In genomic region chr15:41661529-41662225, GRCh38 we compare ENCODE assay signal across 1 cellular context.
TF ChIP-seq lines count a peak whose summit lies in the region.

No MANE protein-coding gene starts in this region.

TF ChIP-seq in HepG2, 621 proteins besides CTCF, POLR2A, EP300 and RAD21 (continued from another document and continues in another):
- TF ChIP-seq ZIK1 (CRISPR knock-in tag; IDR thresholded peaks at IDR 0.05; ENCODE audit: borderline replicate concordance, low read depth): 0 out of 2 replicates have a peak, but pooled peaks have one; percentile 27
- no peak for TF ChIP-seq SATB2 (CRISPR knock-in tag; IDR thresholded peaks at IDR 0.05)
- TF ChIP-seq, protein P1, sequence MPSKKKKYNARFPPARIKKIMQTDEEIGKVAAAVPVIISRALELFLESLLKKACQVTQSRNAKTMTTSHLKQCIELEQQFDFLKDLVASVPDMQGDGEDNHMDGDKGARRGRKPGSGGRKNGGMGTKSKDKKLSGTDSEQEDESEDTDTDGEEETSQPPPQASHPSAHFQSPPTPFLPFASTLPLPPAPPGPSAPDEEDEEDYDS (CRISPR knock-in tag; IDR thresholded peaks at IDR 0.05): no peak
- TF ChIP-seq KAT7 (CRISPR knock-in tag; IDR thresholded peaks at IDR 0.05; ENCODE audit: borderline replicate concordance): no peak
- peak; percentile 73 for TF ChIP-seq ZNF772 (CRISPR knock-in tag; IDR thresholded peaks at IDR 0.05)
- peak; percentile 55; the same call in 1 of the 2 replicates for TF ChIP-seq ZBTB3 (CRISPR knock-in tag; IDR thresholded peaks at IDR 0.05; ENCODE audit: borderline replicate concordance, low read depth)
- peak; percentile 63; the same call in 1 of the 2 replicates for TF ChIP-seq ZNF230 (CRISPR knock-in tag; IDR thresholded peaks at IDR 0.05)
- TF ChIP-seq DNMT3B (CRISPR knock-in tag; conservative IDR thresholded peaks at IDR 0.05): no peak
- TF ChIP-seq, protein P2, sequence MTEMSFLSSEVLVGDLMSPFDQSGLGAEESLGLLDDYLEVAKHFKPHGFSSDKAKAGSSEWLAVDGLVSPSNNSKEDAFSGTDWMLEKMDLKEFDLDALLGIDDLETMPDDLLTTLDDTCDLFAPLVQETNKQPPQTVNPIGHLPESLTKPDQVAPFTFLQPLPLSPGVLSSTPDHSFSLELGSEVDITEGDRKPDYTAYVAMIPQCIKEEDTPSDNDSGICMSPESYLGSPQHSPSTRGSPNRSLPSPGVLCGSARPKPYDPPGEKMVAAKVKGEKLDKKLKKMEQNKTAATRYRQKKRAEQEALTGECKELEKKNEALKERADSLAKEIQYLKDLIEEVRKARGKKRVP (CRISPR knock-in tag; IDR thresholded peaks at IDR 0.05): peak in 1 of 2 experiments; percentile 57; a peak in 1 of 4 replicates
- TF ChIP-seq, protein P3, sequence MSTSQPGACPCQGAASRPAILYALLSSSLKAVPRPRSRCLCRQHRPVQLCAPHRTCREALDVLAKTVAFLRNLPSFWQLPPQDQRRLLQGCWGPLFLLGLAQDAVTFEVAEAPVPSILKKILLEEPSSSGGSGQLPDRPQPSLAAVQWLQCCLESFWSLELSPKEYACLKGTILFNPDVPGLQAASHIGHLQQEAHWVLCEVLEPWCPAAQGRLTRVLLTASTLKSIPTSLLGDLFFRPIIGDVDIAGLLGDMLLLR (CRISPR knock-in tag; IDR thresholded peaks at IDR 0.05): 0 out of 2 replicates have a peak, but pooled peaks have one; percentile 72
- TF ChIP-seq FOXK1 (CRISPR knock-in tag; IDR thresholded peaks at IDR 0.05; ENCODE audit: borderline replicate concordance, low read depth): peak; percentile 61; the same call in 1 of the 2 replicates
- TF ChIP-seq ZNF496 (CRISPR knock-in tag; IDR thresholded peaks at IDR 0.05; ENCODE audit: insufficient replicate concordance): no peak
- no peak for TF ChIP-seq YEATS4 (CRISPR knock-in tag; IDR thresholded peaks at IDR 0.05; ENCODE audit: borderline replicate concordance)
- peak; percentile 79; the same call in 1 of the 2 replicates for TF ChIP-seq TFDP1 (CRISPR knock-in tag; IDR thresholded peaks at IDR 0.05; ENCODE audit: borderline replicate concordance)
- 0 out of 2 replicates have a peak, but pooled peaks have one; percentile 56 for TF ChIP-seq ZNF580 (CRISPR knock-in tag; IDR thresholded peaks at IDR 0.05; ENCODE audit: borderline replicate concordance, low read depth)
- TF ChIP-seq, protein P4, sequence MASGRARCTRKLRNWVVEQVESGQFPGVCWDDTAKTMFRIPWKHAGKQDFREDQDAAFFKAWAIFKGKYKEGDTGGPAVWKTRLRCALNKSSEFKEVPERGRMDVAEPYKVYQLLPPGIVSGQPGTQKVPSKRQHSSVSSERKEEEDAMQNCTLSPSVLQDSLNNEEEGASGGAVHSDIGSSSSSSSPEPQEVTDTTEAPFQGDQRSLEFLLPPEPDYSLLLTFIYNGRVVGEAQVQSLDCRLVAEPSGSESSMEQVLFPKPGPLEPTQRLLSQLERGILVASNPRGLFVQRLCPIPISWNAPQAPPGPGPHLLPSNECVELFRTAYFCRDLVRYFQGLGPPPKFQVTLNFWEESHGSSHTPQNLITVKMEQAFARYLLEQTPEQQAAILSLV (CRISPR knock-in tag; IDR thresholded peaks at IDR 0.05; ENCODE audit: borderline replicate concordance): peak; percentile 50; the same call in 1 of the 2 replicates
- TF ChIP-seq, protein P5, sequence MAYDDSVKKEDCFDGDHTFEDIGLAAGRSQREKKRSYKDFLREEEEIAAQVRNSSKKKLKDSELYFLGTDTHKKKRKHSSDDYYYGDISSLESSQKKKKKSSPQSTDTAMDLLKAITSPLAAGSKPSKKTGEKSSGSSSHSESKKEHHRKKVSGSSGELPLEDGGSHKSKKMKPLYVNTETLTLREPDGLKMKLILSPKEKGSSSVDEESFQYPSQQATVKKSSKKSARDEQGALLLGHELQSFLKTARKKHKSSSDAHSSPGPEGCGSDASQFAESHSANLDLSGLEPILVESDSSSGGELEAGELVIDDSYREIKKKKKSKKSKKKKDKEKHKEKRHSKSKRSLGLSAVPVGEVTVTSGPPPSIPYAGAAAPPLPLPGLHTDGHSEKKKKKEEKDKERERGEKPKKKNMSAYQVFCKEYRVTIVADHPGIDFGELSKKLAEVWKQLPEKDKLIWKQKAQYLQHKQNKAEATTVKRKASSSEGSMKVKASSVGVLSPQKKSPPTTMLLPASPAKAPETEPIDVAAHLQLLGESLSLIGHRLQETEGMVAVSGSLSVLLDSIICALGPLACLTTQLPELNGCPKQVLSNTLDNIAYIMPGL (CRISPR knock-in tag; IDR thresholded peaks at IDR 0.05; ENCODE audit: borderline replicate concordance in 1 of 2, low read depth in 1 of 2): peak in 1 of 2 experiments; percentile 36; a peak in 1 of 4 replicates
- TF ChIP-seq HBP1 (CRISPR knock-in tag; IDR thresholded peaks at IDR 0.05; ENCODE audit: low read depth): no peak; the same call in 1 of the 2 replicates
- TF ChIP-seq, protein P6, sequence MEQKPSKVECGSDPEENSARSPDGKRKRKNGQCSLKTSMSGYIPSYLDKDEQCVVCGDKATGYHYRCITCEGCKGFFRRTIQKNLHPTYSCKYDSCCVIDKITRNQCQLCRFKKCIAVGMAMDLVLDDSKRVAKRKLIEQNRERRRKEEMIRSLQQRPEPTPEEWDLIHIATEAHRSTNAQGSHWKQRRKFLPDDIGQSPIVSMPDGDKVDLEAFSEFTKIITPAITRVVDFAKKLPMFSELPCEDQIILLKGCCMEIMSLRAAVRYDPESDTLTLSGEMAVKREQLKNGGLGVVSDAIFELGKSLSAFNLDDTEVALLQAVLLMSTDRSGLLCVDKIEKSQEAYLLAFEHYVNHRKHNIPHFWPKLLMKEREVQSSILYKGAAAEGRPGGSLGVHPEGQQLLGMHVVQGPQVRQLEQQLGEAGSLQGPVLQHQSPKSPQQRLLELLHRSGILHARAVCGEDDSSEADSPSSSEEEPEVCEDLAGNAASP (CRISPR knock-in tag; IDR thresholded peaks at IDR 0.05; ENCODE audit: borderline replicate concordance): 0 out of 2 replicates have a peak, but pooled peaks have one; percentile 4
- TF ChIP-seq USF2 (IDR thresholded peaks at IDR 0.05; ENCODE audit: low read depth, low read length): peak; percentile 93
- peak; percentile 96; the same call in 1 of the 2 replicates for TF ChIP-seq USF2 (CRISPR knock-in tag; IDR thresholded peaks at IDR 0.05; ENCODE audit: borderline replicate concordance)
- peak; percentile 35; the same call in 1 of the 2 replicates for TF ChIP-seq ARID5B (CRISPR knock-in tag; IDR thresholded peaks at IDR 0.05)
- TF ChIP-seq SAP130 (CRISPR knock-in tag; IDR thresholded peaks at IDR 0.05; ENCODE audit: low read depth): peak; percentile 99
- no peak for TF ChIP-seq PRMT3 (CRISPR knock-in tag; IDR thresholded peaks at IDR 0.05; ENCODE audit: borderline replicate concordance, low read depth)
- TF ChIP-seq, protein P7, sequence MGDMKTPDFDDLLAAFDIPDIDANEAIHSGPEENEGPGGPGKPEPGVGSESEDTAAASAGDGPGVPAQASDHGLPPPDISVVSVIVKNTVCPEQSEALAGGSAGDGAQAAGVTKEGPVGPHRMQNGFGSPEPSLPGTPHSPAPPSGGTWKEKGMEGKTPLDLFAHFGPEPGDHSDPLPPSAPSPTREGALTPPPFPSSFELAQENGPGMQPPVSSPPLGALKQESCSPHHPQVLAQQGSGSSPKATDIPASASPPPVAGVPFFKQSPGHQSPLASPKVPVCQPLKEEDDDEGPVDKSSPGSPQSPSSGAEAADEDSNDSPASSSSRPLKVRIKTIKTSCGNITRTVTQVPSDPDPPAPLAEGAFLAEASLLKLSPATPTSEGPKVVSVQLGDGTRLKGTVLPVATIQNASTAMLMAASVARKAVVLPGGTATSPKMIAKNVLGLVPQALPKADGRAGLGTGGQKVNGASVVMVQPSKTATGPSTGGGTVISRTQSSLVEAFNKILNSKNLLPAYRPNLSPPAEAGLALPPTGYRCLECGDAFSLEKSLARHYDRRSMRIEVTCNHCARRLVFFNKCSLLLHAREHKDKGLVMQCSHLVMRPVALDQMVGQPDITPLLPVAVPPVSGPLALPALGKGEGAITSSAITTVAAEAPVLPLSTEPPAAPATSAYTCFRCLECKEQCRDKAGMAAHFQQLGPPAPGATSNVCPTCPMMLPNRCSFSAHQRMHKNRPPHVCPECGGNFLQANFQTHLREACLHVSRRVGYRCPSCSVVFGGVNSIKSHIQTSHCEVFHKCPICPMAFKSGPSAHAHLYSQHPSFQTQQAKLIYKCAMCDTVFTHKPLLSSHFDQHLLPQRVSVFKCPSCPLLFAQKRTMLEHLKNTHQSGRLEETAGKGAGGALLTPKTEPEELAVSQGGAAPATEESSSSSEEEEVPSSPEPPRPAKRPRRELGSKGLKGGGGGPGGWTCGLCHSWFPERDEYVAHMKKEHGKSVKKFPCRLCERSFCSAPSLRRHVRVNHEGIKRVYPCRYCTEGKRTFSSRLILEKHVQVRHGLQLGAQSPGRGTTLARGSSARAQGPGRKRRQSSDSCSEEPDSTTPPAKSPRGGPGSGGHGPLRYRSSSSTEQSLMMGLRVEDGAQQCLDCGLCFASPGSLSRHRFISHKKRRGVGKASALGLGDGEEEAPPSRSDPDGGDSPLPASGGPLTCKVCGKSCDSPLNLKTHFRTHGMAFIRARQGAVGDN (CRISPR knock-in tag; IDR thresholded peaks at IDR 0.05): peak; percentile 97
- TF ChIP-seq MTF1 (CRISPR knock-in tag; IDR thresholded peaks at IDR 0.05): no peak
- 0 out of 2 replicates have a peak, but pooled peaks have one; percentile 27 for TF ChIP-seq MLX (CRISPR knock-in tag; IDR thresholded peaks at IDR 0.05)
